11 cellular contexts compared by ENCODE assay signal in genomic region chr19:38057954-38058690, GRCh38.
DNase-seq lines count a peak whose midpoint lies in the region; ATAC-seq and TF ChIP-seq lines count a peak whose summit lies in the region.
"Had no signal": no experiment of that assay in that cellular context is flagged by ENCODE, and none has a peak within 500 bp of the region (broad histone marks: within the 10 kb centered on the region; RNA-seq: fewer than 3 reads in every experiment).

No MANE protein-coding gene starts in this region.

- peak overlapping the region; percentile 24 for H3K27ac ChIP-seq in RWPE1
- H3K27ac ChIP-seq in dorsolateral prefrontal cortex = no peak overlapping the region

- no peaks in the 10 kb centered on the region for H3K27me3 ChIP-seq in dorsolateral prefrontal cortex

- H3K36me3 ChIP-seq in mucosa of descending colon (ENCODE audit: low read depth) = no peaks in the 10 kb centered on the region

- CTCF ChIA-PET in RWPE1 (lab: Yijun Ruan, JAX) = interaction anchor here (1.0 kb wide), 1 partner anchor 156 kb away, joined by 3 read pairs; no protein-coding TSS in a partner anchor

- H3K4me1 ChIP-seq in mucosa of descending colon (ENCODE audit: low read depth) = peaks cover 13% of the 10 kb centered on the region

- TF ChIP-seq CTCF in RWPE1 (conservative IDR thresholded peaks at IDR 0.05; ENCODE audit: low read depth) (no peak), mucosa of descending colon (IDR thresholded peaks at IDR 0.05) (no peak), dorsolateral prefrontal cortex (IDR thresholded peaks at IDR 0.05 in 54 of 56, conservative IDR thresholded peaks at IDR 0.05 in 2 of 56; ENCODE audit: low read depth in 1 of 56, partially characterized antibody in 56 of 56) (no peak)

- DNase-seq in COLO668 (lab: John Stamatoyannopoulos, UW; ENCODE audit: unreplicated experiment) (peak; percentile 93), NCI-H146 (lab: John Stamatoyannopoulos, UW) (peak; percentile 99), RWPE1 (ENCODE audit: low spot score) (no peak), mucosa of descending colon (peak; percentile 67 to 84 (median 75)), hippocampal formation (lab: John Stamatoyannopoulos, UW) (no peak), occipital lobe (lab: John Stamatoyannopoulos, UW) (no peak), dorsolateral prefrontal cortex (no peak)
- no peak for DNase-seq in activated naive CD4-positive, alpha-beta T cell treated with anti-CD3 and anti-CD28 coated beads, Interleukin-2, amount 50 U/mL, for 16 hours
- DNase-seq: activated CD4-positive, alpha-beta T cell treated with anti-CD3 and anti-CD28 coated beads, Interleukin-2, amount 50 U/mL, for 1 hour; GDM1 had no signal

- POLR2A ChIA-PET in RWPE1 (lab: Yijun Ruan, JAX; ENCODE audit: low non-redundant PET) = no interaction called here

- intact Hi-C loops in mucosa of descending colon (cut with DNase I, micrococcal nuclease) (no loop called here), dorsolateral prefrontal cortex (cut with DNase I) (no loop called here)

- H3K9me3 ChIP-seq in mucosa of descending colon = no peaks in the 10 kb centered on the region

- H3K4me3 ChIP-seq in mucosa of descending colon (no peak overlapping the region), dorsolateral prefrontal cortex (no peak overlapping the region)
- H3K4me3 ChIP-seq: K562 had no signal

- peak; percentile 89 for ATAC-seq in mucosa of descending colon
- ATAC-seq: K562 had no signal

Comparison
In these comparisons a context has a peak if more than half of its experiments do, and no peak if none do; other contexts are left out.
1. DNase-seq: peak in COLO668 (single experiment), NCI-H146 (single experiment) and mucosa of descending colon (3 of 3); none in RWPE1 (single experiment), hippocampal formation (0 of 2), occipital lobe (single experiment), dorsolateral prefrontal cortex (0 of 10) and activated naive CD4-positive, alpha-beta T cell treated with anti-CD3 and anti-CD28 coated beads, Interleukin-2, amount 50 U/mL, for 16 hours (single experiment).